Comparison of ENCODE assay signal across 13 cellular contexts in genomic region chr7:101238226-101239182, GRCh38. TPM values are rescaled to one million over a fixed set of nuclear protein-coding genes. Genes with fewer than 3 reads are reported as not detected.
DNase-seq lines count a peak whose midpoint lies in the region; ATAC-seq and TF ChIP-seq lines count a peak whose summit lies in the region.
"Had no signal": no experiment of that assay in that cellular context is flagged by ENCODE, and none has a peak within 500 bp of the region (broad histone marks: within the 10 kb centered on the region; RNA-seq: fewer than 3 reads in every experiment).

No MANE protein-coding gene starts in this region.

- H3K4me2 ChIP-seq in mesenchymal stem cell (ENCODE audit: low read length, poor library complexity, severe bottlenecking), result no peak overlapping the region

- peak overlapping the region; percentile 94 to 99 for H3K9ac ChIP-seq in duodenal mucosa (ENCODE audit: low read depth in 1 of 2, low read length in 2 of 2)
- H3K9ac ChIP-seq in mesenchymal stem cell (ENCODE audit: low read length), result peak overlapping the region; percentile 56
- H3K9ac ChIP-seq in subcutaneous abdominal adipose tissue (ENCODE audit: low read length in 5 of 5), result peak overlapping the region in 4 of 5 donors; percentile 46 to 90 (median 78)

- H2BK120ac ChIP-seq in mesenchymal stem cell (ENCODE audit: low read depth, low read length), result no peak overlapping the region

- no peak overlapping the region for H3K23ac ChIP-seq in mesenchymal stem cell (ENCODE audit: low read length in 2 of 2)

- no peak overlapping the region for H3K14ac ChIP-seq in mesenchymal stem cell (ENCODE audit: low read length in 2 of 2)

- no peak overlapping the region for H2BK15ac ChIP-seq in mesenchymal stem cell (ENCODE audit: low read depth, poor library complexity, severe bottlenecking)

- TF ChIP-seq CTCF in mucosa of descending colon (IDR thresholded peaks at IDR 0.05), result no peak

- DNase-seq in HT-29 (ENCODE audit: low spot score), result peak; percentile 49
- no peak for DNase-seq in mesenchymal stem cell
- DNase-seq in iPS-NIHi11 (ENCODE audit: low spot score), result no peak
- DNase-seq in Ammon's horn (ENCODE audit: low spot score), result no peak
- no peak for DNase-seq in mucosa of descending colon
- DNase-seq: activated B cell treated with CpG ODN at 0.5 μM for 24 hours; activated T-cell treated with anti-CD3 and anti-CD28 coated beads, Interleukin-2, amount 50 U/mL, for 48 hours; NCI-H2107 had no signal

- H4K91ac ChIP-seq in mesenchymal stem cell (ENCODE audit: low read length), result no peak overlapping the region

- H3K4me3 ChIP-seq in duodenal mucosa (ENCODE audit: low read depth in 1 of 2, low read length in 2 of 2), result peak overlapping the region; percentile 72 to 79
- peak overlapping the region in 1 of 2 experiments; percentile 50 for H3K4me3 ChIP-seq in mesenchymal stem cell (ENCODE audit: insufficient read depth in 1 of 2, low read depth in 1 of 2, low read length in 2 of 2)
- peak overlapping the region in 4 of 5 donors; percentile 8 to 59 (median 38) for H3K4me3 ChIP-seq in subcutaneous abdominal adipose tissue (ENCODE audit: low read depth in 1 of 5, low read length in 5 of 5)
- no peak overlapping the region for H3K4me3 ChIP-seq in mucosa of descending colon

- H3K9me3 ChIP-seq in duodenal mucosa (ENCODE audit: control insufficient read depth in 1 of 2, low read length in 2 of 2) (no peaks in the 10 kb centered on the region), mesenchymal stem cell (ENCODE audit: control insufficient read depth, low read length) (no peaks in the 10 kb centered on the region), subcutaneous abdominal adipose tissue (ENCODE audit: control insufficient read depth in 5 of 5, low read length in 5 of 5) (no peaks in the 10 kb centered on the region), mucosa of descending colon (no peaks in the 10 kb centered on the region)

- intact Hi-C loops in mucosa of descending colon (cut with DNase I, micrococcal nuclease), result no loop called here

- H3K4ac ChIP-seq in mesenchymal stem cell (ENCODE audit: low read depth in 1 of 2, low read length in 2 of 2), result no peak overlapping the region

- H2BK12ac ChIP-seq in mesenchymal stem cell (ENCODE audit: low read length in 2 of 2), result no peak overlapping the region

- H2BK5ac ChIP-seq in mesenchymal stem cell (ENCODE audit: low read depth, low read length, poor library complexity, severe bottlenecking), result no peak overlapping the region

- H3K4me1 ChIP-seq in duodenal mucosa (ENCODE audit: control insufficient read depth in 1 of 2, insufficient read depth in 2 of 2, low read length in 2 of 2) (peaks cover 16 to 22% of the 10 kb centered on the region in 2 donors), mesenchymal stem cell (ENCODE audit: control insufficient read depth, insufficient read depth, low read depth, low read length) (peaks cover 29% of the 10 kb centered on the region), subcutaneous abdominal adipose tissue (ENCODE audit: control insufficient read depth in 5 of 5, insufficient read depth in 5 of 5, low read length in 5 of 5) (peaks cover 10 to 76% (median 67%) of the 10 kb centered on the region in 5 donors), mucosa of descending colon (ENCODE audit: low read depth) (peaks cover 20% of the 10 kb centered on the region)

- WGBS in mesenchymal stem cell, result 93% methylated on average over 25 of the region's 28 CpGs

- H3K27ac ChIP-seq in duodenal mucosa (ENCODE audit: low read depth, low read length), result peak overlapping the region; percentile 92
- H3K27ac ChIP-seq in mesenchymal stem cell (ENCODE audit: low read length, poor library complexity, severe bottlenecking), result peak overlapping the region; percentile 27
- peak overlapping the region; percentile 93 for H3K27ac ChIP-seq in subcutaneous abdominal adipose tissue (ENCODE audit: low read depth, low read length)

- peak overlapping the region; percentile 19 for H4K8ac ChIP-seq in mesenchymal stem cell (ENCODE audit: low read length)

- H3K27me3 ChIP-seq in duodenal mucosa (ENCODE audit: control insufficient read depth in 1 of 2, insufficient read depth in 2 of 2, low read length in 2 of 2), result no peaks in the 10 kb centered on the region
- H3K27me3 ChIP-seq in mesenchymal stem cell (ENCODE audit: control insufficient read depth in 1 of 2, insufficient read depth in 1 of 2, low read length in 2 of 2), result no peaks in the 10 kb centered on the region
- no peaks in the 10 kb centered on the region for H3K27me3 ChIP-seq in subcutaneous abdominal adipose tissue (ENCODE audit: control insufficient read depth in 5 of 5, insufficient read depth in 4 of 5, low read length in 5 of 5)

- no peak overlapping the region for H2AFZ ChIP-seq in mesenchymal stem cell (ENCODE audit: low read depth, low read length)

- no peak overlapping the region for H3K18ac ChIP-seq in mesenchymal stem cell (ENCODE audit: low read depth in 1 of 2, low read length in 2 of 2)

- H3K36me3 ChIP-seq in duodenal mucosa (ENCODE audit: control insufficient read depth in 1 of 2, insufficient read depth in 2 of 2, low read length in 2 of 2) (peaks cover 10 to 19% of the 10 kb centered on the region in 2 donors), mesenchymal stem cell (ENCODE audit: control insufficient read depth in 1 of 2, insufficient read depth in 2 of 2, low read depth in 1 of 2, low read length in 2 of 2) (peaks cover 34 to 75% of the 10 kb centered on the region in 2 experiments), subcutaneous abdominal adipose tissue (ENCODE audit: control insufficient read depth in 5 of 5, insufficient read depth in 5 of 5, low read length in 5 of 5) (peaks cover 0 to 34% (median 12%) of the 10 kb centered on the region in 5 donors), mucosa of descending colon (ENCODE audit: low read depth) (no peaks in the 10 kb centered on the region)

- ATAC-seq in HG03135 (IDR thresholded peaks at IDR 0.05; ENCODE audit: unreplicated experiment) (no peak), mucosa of descending colon (no peak)

- H2AK5ac ChIP-seq in mesenchymal stem cell (ENCODE audit: low read length, severe bottlenecking), result no peak overlapping the region

- H3K79me1 ChIP-seq in mesenchymal stem cell (replicated peaks; ENCODE audit: low read length, poor library complexity, severe bottlenecking), result peaks cover 26% of the 10 kb centered on the region

RNA-seq across cellular contexts. Expression of gene CLDN15, which starts 0.9 kb away (rescaled TPM):
- 14.7 and 15.1 TPM in 2 replicates for total RNA-seq in HT-29 (2014; rRNA removed; shearing (Covaris generic))
- polyA plus RNA-seq in mesenchymal stem cell (2013, experiment 1 of 2), result 3.0 TPM
- polyA plus RNA-seq in mesenchymal stem cell (2013, experiment 2 of 2), result 2.6 TPM
- 10 to 100 TPM; 14.6 to 23.7 (median 15.9) TPM for total RNA-seq in mucosa of descending colon

RNA-seq across cellular contexts. Expression of gene FIS1, which starts 6.4 kb away (rescaled TPM):
- total RNA-seq in HT-29 (2014; rRNA removed; shearing (Covaris generic)), result 377 and 384 TPM in 2 replicates
- polyA plus RNA-seq in mesenchymal stem cell (2013, experiment 1 of 2), result 168 TPM
- 172 TPM for polyA plus RNA-seq in mesenchymal stem cell (2013, experiment 2 of 2)
- total RNA-seq in mucosa of descending colon, result 100 to 1,000 TPM; 131 to 168 (median 134) TPM

RNA-seq across cellular contexts. Expression of gene ZNHIT1, which starts 20.5 kb away (rescaled TPM):
- total RNA-seq in HT-29 (2014; rRNA removed; shearing (Covaris generic)), result 180 and 189 TPM in 2 replicates
- 83.1 TPM for polyA plus RNA-seq in mesenchymal stem cell (2013, experiment 1 of 2)
- polyA plus RNA-seq in mesenchymal stem cell (2013, experiment 2 of 2), result 82.5 TPM
- 10 to 100 TPM; 58.7 to 97.0 (median 79.0) TPM for total RNA-seq in mucosa of descending colon

RNA-seq across cellular contexts. Expression of gene PLOD3, which starts 21.1 kb away (rescaled TPM):
- total RNA-seq in HT-29 (2014; rRNA removed; shearing (Covaris generic)), result 245 and 252 TPM in 2 replicates
- polyA plus RNA-seq in mesenchymal stem cell (2013, experiment 1 of 2), result 210 TPM
- polyA plus RNA-seq in mesenchymal stem cell (2013, experiment 2 of 2), result 206 TPM
- total RNA-seq in mucosa of descending colon, result 10 to 100 TPM; 72.9 to 91.8 (median 87.2) TPM

RNA-seq across cellular contexts. Expression of gene MOGAT3, which starts 37.7 kb away (rescaled TPM):
- 6.7 and 8.2 TPM in 2 replicates for total RNA-seq in HT-29 (2014; rRNA removed; shearing (Covaris generic))
- polyA plus RNA-seq in mesenchymal stem cell (2013, experiment 1 of 2), result not detected
- not detected for polyA plus RNA-seq in mesenchymal stem cell (2013, experiment 2 of 2)
- 10 to 100 TPM; 27.9 to 66.2 (median 58.3) TPM for total RNA-seq in mucosa of descending colon
- total RNA-seq: activated B cell treated with CpG ODN at 0.5 μM for 24 hours, cerebellum had no signal
- polyA plus RNA-seq: IgD-negative memory B cell had no signal

Comparison
In these comparisons a context has a peak if more than half of its experiments do, and no peak if none do; other contexts are left out.
1. H3K27ac ChIP-seq: peak in every context shown above with its lines; median percentile 93 in subcutaneous abdominal adipose tissue; 92 in duodenal mucosa; 27 in mesenchymal stem cell.